ENCODE assay signal across 9 cellular contexts in genomic region chr2:200306719-200306968, GRCh38. TPM values are rescaled to one million over a fixed set of nuclear protein-coding genes. Genes with fewer than 3 reads are reported as not detected.
A peak's percentile ranks its signal among the peaks of the same experiment; 100 is the strongest.
DNase-seq lines count a peak whose midpoint lies in the region; ATAC-seq and TF ChIP-seq lines count a peak whose summit lies in the region.
"Had no signal": no experiment of that assay in that cellular context is flagged by ENCODE, and none has a peak within 500 bp of the region (broad histone marks: within the 10 kb centered on the region; RNA-seq: fewer than 3 reads in every experiment).

No MANE protein-coding gene starts in this region.

- DNase-seq in Calu3 (no peak), ovary (no peak), dedifferentiated amniotic fluid mesenchymal stem cell (ENCODE audit: extremely low spot score) (no peak), AG08396 (ENCODE audit: low spot score) (no peak), NCI-H187 (lab: John Stamatoyannopoulos, UW) (no peak)
- no peak for DNase-seq in effector memory CD4-positive, alpha-beta T cell

- no peaks in the 10 kb centered on the region for H3K9me3 Mint-ChIP-seq in Calu3 (ENCODE audit: low read depth, unreplicated experiment)
- H3K9me3 Mint-ChIP-seq: IgD-negative memory B cell had no signal

- no peak for TF ChIP-seq CTCF in Calu3 (IDR thresholded peaks at IDR 0.05; ENCODE audit: unreplicated experiment)
- no peak for TF ChIP-seq CTCF in ovary (IDR thresholded peaks at IDR 0.05)

- peaks cover 59% of the 10 kb centered on the region for H3K36me3 Mint-ChIP-seq in Calu3 (ENCODE audit: insufficient read depth, unreplicated experiment)

- peak overlapping the region; percentile 83 for H3K4me3 Mint-ChIP-seq in Calu3 (ENCODE audit: low read depth, unreplicated experiment)

- no TSS peak for BruUV-seq in Calu3 (replicated peaks; lab: Mats Ljungman, UMichigan)

- no peaks in the 10 kb centered on the region for H3K27me3 ChIP-seq in effector memory CD4-positive, alpha-beta T cell (replicated peaks; ENCODE audit: control insufficient read depth, insufficient read depth, low read length, poor library complexity, severe bottlenecking)
- no peaks in the 10 kb centered on the region for H3K27me3 ChIP-seq in ovary

- peak overlapping the region; percentile 97 for H3K27ac Mint-ChIP-seq in Calu3 (ENCODE audit: unreplicated experiment)

- ATAC-seq in GM21360 (IDR thresholded peaks at IDR 0.05; ENCODE audit: unreplicated experiment), result peak; percentile 56
- ATAC-seq in HG03520 (IDR thresholded peaks at IDR 0.05; ENCODE audit: unreplicated experiment), result peak; percentile 47

- H3K27ac ChIP-seq in effector memory CD4-positive, alpha-beta T cell (ENCODE audit: insufficient read depth, low read length, poor library complexity, severe bottlenecking), result no peak overlapping the region
- H3K27ac ChIP-seq in ovary, result peak overlapping the region; percentile 95

- no peaks in the 10 kb centered on the region for H3K9me3 ChIP-seq in effector memory CD4-positive, alpha-beta T cell (ENCODE audit: control insufficient read depth, low read length)
- no peaks in the 10 kb centered on the region for H3K9me3 ChIP-seq in ovary

- no peak for TF ChIP-seq EP300 in ovary (IDR thresholded peaks at IDR 0.05)

- H3K4me1 ChIP-seq in effector memory CD4-positive, alpha-beta T cell (ENCODE audit: control insufficient read depth, insufficient read depth, low read length, poor library complexity, severe bottlenecking), result no peaks in the 10 kb centered on the region
- peaks cover 5% of the 10 kb centered on the region for H3K4me1 ChIP-seq in ovary (ENCODE audit: insufficient read depth)

- peaks cover 56% of the 10 kb centered on the region for H3K4me1 Mint-ChIP-seq in Calu3 (ENCODE audit: low read depth, unreplicated experiment)

- CTCF ChIA-PET in Calu3 (lab: Charles Lee), result interaction anchor here (0.7 kb wide), 1 partner anchor 363 kb away, joined by 5 read pairs; no protein-coding TSS in a partner anchor

- H3K36me3 ChIP-seq in effector memory CD4-positive, alpha-beta T cell (ENCODE audit: control insufficient read depth, insufficient read depth, low read length), result no peaks in the 10 kb centered on the region
- no peaks in the 10 kb centered on the region for H3K36me3 ChIP-seq in ovary

- H3K4me3 ChIP-seq in effector memory CD4-positive, alpha-beta T cell (ENCODE audit: insufficient read depth, low read depth, low read length, poor library complexity, severe bottlenecking), result peak overlapping the region; percentile 72
- peak overlapping the region; percentile 73 for H3K4me3 ChIP-seq in ovary

- WGBS in ovary, 3 donors, result 0 to 1% (median 0%) methylated on average over 18 to 39 of the region's 39 CpGs

- H3K27me3 Mint-ChIP-seq in Calu3 (ENCODE audit: unreplicated experiment), result no peaks in the 10 kb centered on the region

- no peak for TF ChIP-seq POLR2A in ovary (IDR thresholded peaks at IDR 0.05)

- intact Hi-C loops in Calu3 (cut with micrococcal nuclease; ENCODE audit: unreplicated experiment), result loop anchor here (5.0 kb wide), 1 partner anchor 176 kb away; no protein-coding TSS in a partner anchor
- intact Hi-C loops in ovary (cut with DNase I), result loop anchor here (10.0 kb wide), 3 partner anchors 168 to 322 kb away; no protein-coding TSS in a partner anchor

RNA-seq across cellular contexts. Expression of gene SPATS2L, which starts 0.2 kb away (rescaled TPM):
- total RNA-seq in Calu3 (2022), result 378 and 497 TPM in 2 replicates
- total RNA-seq in ovary, result 10 to 100 TPM; 36.5 to 88.2 (median 70.6) TPM
- 10 to 100 TPM; 38.0 to 93.0 TPM for polyA plus RNA-seq in ovary
